Comparison of ENCODE assay signal across 8 cellular contexts in genomic region chr13:50126378-50127016, GRCh38.
A peak's percentile ranks its signal among the peaks of the same experiment; 100 is the strongest.
DNase-seq lines count a peak whose midpoint lies in the region; TF ChIP-seq lines count a peak whose summit lies in the region.

No MANE protein-coding gene starts in this region.

- peaks cover 0 to 10% (median 2%) of the 10 kb centered on the region in 3 donors for H3K36me3 Mint-ChIP-seq in CD8-positive, alpha-beta memory T cell
- peaks cover 16% of the 10 kb centered on the region for H3K36me3 Mint-ChIP-seq in T-helper 1 cell treated with Interleukin-12 subunit alpha and Interleukin-12 subunit beta and Interleukin-4 antibody, amounts not matched to agents 30 μg/mL and 1 μg/mL, for 36 hours (ENCODE audit: low read depth)

- DNase-seq in CD8-positive, alpha-beta memory T cell = peak in 1 of 5 donors; percentile 48
- DNase-seq in fibroblast of mammary gland (ENCODE audit: low read depth) (peak; percentile 41), renal cortical epithelial cell (ENCODE audit: low read depth) (peak; percentile 50), epidermal melanocyte (ENCODE audit: insufficient read length, low spot score) (no peak), EL (no peak), mesenteric fat pad (ENCODE audit: low spot score) (no peak)

- peaks cover 32% of the 10 kb centered on the region for H3K27me3 ChIP-seq in CD8-positive, alpha-beta memory T cell (ENCODE audit: insufficient read depth, low read length, poor library complexity, severe bottlenecking)
- peaks cover 84% of the 10 kb centered on the region for H3K27me3 ChIP-seq in HUES48 (ENCODE audit: control insufficient read depth, insufficient read depth, low read length)

- POLR2A ChIA-PET in CD8-positive, alpha-beta memory T cell (lab: Charles Lee) = interaction anchor here (1.1 to 5.0 kb wide), 6 partner anchors 17 to 766 kb away, joined by 4 to 139 read pairs (median 14); partner anchors contain the start of gene TRIM13

- peak overlapping the region; percentile 95 for H3K27ac ChIP-seq in CD8-positive, alpha-beta memory T cell (ENCODE audit: low read depth, low read length)
- no peak overlapping the region for H3K27ac ChIP-seq in HUES48 (ENCODE audit: low read depth, low read length)

- peaks cover 0 to 3% (median 2%) of the 10 kb centered on the region in 5 donors for H3K9me3 Mint-ChIP-seq in CD8-positive, alpha-beta memory T cell
- no peaks in the 10 kb centered on the region for H3K9me3 Mint-ChIP-seq in T-helper 1 cell treated with Interleukin-12 subunit alpha and Interleukin-12 subunit beta and Interleukin-4 antibody, amounts not matched to agents 30 μg/mL and 1 μg/mL, for 36 hours

- peaks cover 38 to 45% of the 10 kb centered on the region in 2 donors for H3K27me3 Mint-ChIP-seq in CD8-positive, alpha-beta memory T cell
- H3K27me3 Mint-ChIP-seq in T-helper 1 cell treated with Interleukin-12 subunit alpha and Interleukin-12 subunit beta and Interleukin-4 antibody, amounts not matched to agents 30 μg/mL and 1 μg/mL, for 36 hours (ENCODE audit: low read depth) = peaks cover 37% of the 10 kb centered on the region

- CTCF ChIA-PET in CD8-positive, alpha-beta memory T cell (lab: Charles Lee) = interaction anchor here (0.5 to 9.2 kb wide), 9 partner anchors 14 to 785 kb away, joined by 3 to 133 read pairs (median 4); partner anchors contain the start of gene TRIM13

- H3K9me3 ChIP-seq in CD8-positive, alpha-beta memory T cell (ENCODE audit: low read length) = no peaks in the 10 kb centered on the region
- H3K9me3 ChIP-seq in HUES48 (ENCODE audit: control insufficient read depth, insufficient read depth, low read length) = no peaks in the 10 kb centered on the region

- peaks cover 62 to 77% (median 74%) of the 10 kb centered on the region in 3 donors for H3K4me1 Mint-ChIP-seq in CD8-positive, alpha-beta memory T cell
- H3K4me1 Mint-ChIP-seq in T-helper 1 cell treated with Interleukin-12 subunit alpha and Interleukin-12 subunit beta and Interleukin-4 antibody, amounts not matched to agents 30 μg/mL and 1 μg/mL, for 36 hours (ENCODE audit: low read depth) = peaks cover 61% of the 10 kb centered on the region

- H3K4me1 ChIP-seq in CD8-positive, alpha-beta memory T cell (ENCODE audit: insufficient read depth, low read length) = peaks cover 71% of the 10 kb centered on the region
- H3K4me1 ChIP-seq in HUES48 (ENCODE audit: control insufficient read depth, insufficient read depth, low read length) = peaks cover 58% of the 10 kb centered on the region

- H3K27ac Mint-ChIP-seq in CD8-positive, alpha-beta memory T cell = peak overlapping the region; percentile 58 to 97 (median 96)
- H3K27ac Mint-ChIP-seq in T-helper 1 cell treated with Interleukin-12 subunit alpha and Interleukin-12 subunit beta and Interleukin-4 antibody, amounts not matched to agents 30 μg/mL and 1 μg/mL, for 36 hours = peak overlapping the region; percentile 96

- H3K9ac ChIP-seq in HUES48 (ENCODE audit: low read depth, low read length) = no peak overlapping the region

- H3K4me3 Mint-ChIP-seq in CD8-positive, alpha-beta memory T cell = peak overlapping the region; percentile 88 to 94 (median 91)
- H3K4me3 Mint-ChIP-seq in T-helper 1 cell treated with Interleukin-12 subunit alpha and Interleukin-12 subunit beta and Interleukin-4 antibody, amounts not matched to agents 30 μg/mL and 1 μg/mL, for 36 hours = peak overlapping the region; percentile 88

- H3K36me3 ChIP-seq in CD8-positive, alpha-beta memory T cell (ENCODE audit: insufficient read depth, low read length) = no peaks in the 10 kb centered on the region
- no peaks in the 10 kb centered on the region for H3K36me3 ChIP-seq in HUES48 (ENCODE audit: control insufficient read depth, insufficient read depth, low read length)

- peak overlapping the region; percentile 96 for H3K4me3 ChIP-seq in CD8-positive, alpha-beta memory T cell (ENCODE audit: low read length)
- H3K4me3 ChIP-seq in HUES48 (ENCODE audit: low read depth, low read length) (peak overlapping the region; percentile 84), fibroblast of mammary gland (ENCODE audit: control insufficient read depth, low read depth, low read length) (peak overlapping the region; percentile 62)

- no peak for TF ChIP-seq CTCF in fibroblast of mammary gland (conservative IDR thresholded peaks at IDR 0.05; ENCODE audit: control insufficient read depth, insufficient read depth, low read depth, low read length)

Comparison
In these comparisons a context has a peak if more than half of its experiments do, and no peak if none do; other contexts are left out.
1. DNase-seq: peak in fibroblast of mammary gland (single experiment) and renal cortical epithelial cell (single experiment); none in epidermal melanocyte (single experiment), EL (single experiment) and mesenteric fat pad (single experiment).
2. Peak in every context shown above with its lines, with median percentiles within 50 percentile points of each other: H3K4me3 ChIP-seq.